ENCODE assay signal across 14 cellular contexts in genomic region chr17:21462259-21462658, GRCh38.
DNase-seq lines count a peak whose midpoint lies in the region; ATAC-seq and TF ChIP-seq lines count a peak whose summit lies in the region.
"Had no signal": no experiment of that assay in that cellular context is flagged by ENCODE, and none has a peak within 500 bp of the region (broad histone marks: within the 10 kb centered on the region; RNA-seq: fewer than 3 reads in every experiment).

No MANE protein-coding gene starts in this region.

- H3K4me3 ChIP-seq in endodermal cell (ENCODE audit: low read length) = no peak overlapping the region
- H3K4me3 ChIP-seq in HAP-1 = no peak overlapping the region
- no peak overlapping the region for H3K4me3 ChIP-seq in lower leg skin (ENCODE audit: low read depth, poor library complexity, severe bottlenecking)
- H3K4me3 ChIP-seq: BLaER1, GM12878 had no signal

- peaks cover 16% of the 10 kb centered on the region for H3K4me1 Mint-ChIP-seq in endodermal cell
- H3K4me1 Mint-ChIP-seq in stimulated activated effector memory CD8-positive, alpha-beta T cell treated with anti-CD3 and anti-CD28 coated beads, Interleukin-12 subunit alpha, Interleukin-12 subunit beta, amount 100 ng/mL, for 72 hours = peaks cover 36% of the 10 kb centered on the region
- H3K4me1 Mint-ChIP-seq in activated CD8-positive, alpha-beta memory T cell treated with anti-CD3 and anti-CD28 coated beads, Interleukin-2, amount 10 ng/mL, durations not matched to agents 7 days and 5 days = peaks cover 17% of the 10 kb centered on the region

- TF ChIP-seq CTCF in endodermal cell (conservative IDR thresholded peaks at IDR 0.05) (no peak), lower leg skin (IDR thresholded peaks at IDR 0.05) (no peak)

- H3K27ac ChIP-seq in endodermal cell (ENCODE audit: low read depth, low read length) = no peak overlapping the region
- H3K27ac ChIP-seq: 22Rv1, BLaER1 had no signal

- in situ Hi-C loops in HAP-1 (cut with MboI; ENCODE audit: low sequenced_read_pairs) = no loop called here

- 85 to 91% methylated on average over 8 of the region's 8 CpGs for WGBS in endodermal cell (ENCODE audit: insufficient coverage in 1 of 2, insufficient read length in 1 of 2), 2 experiments
- 90 to 93% methylated on average over 8 of the region's 8 CpGs for WGBS in lower leg skin, 2 donors

- no peak overlapping the region for H3K9ac ChIP-seq in endodermal cell (ENCODE audit: extremely low read depth, low read length, poor library complexity, severe bottlenecking)
- H3K9ac ChIP-seq: BLaER1 had no signal

- no peaks in the 10 kb centered on the region for H3K36me3 ChIP-seq in endodermal cell (ENCODE audit: control insufficient read depth, insufficient read depth, low read length)
- H3K36me3 ChIP-seq in HAP-1 (replicated peaks) = no peaks in the 10 kb centered on the region
- H3K36me3 ChIP-seq: BLaER1 had no signal

- H3K9me3 ChIP-seq in endodermal cell (ENCODE audit: control insufficient read depth, low read length) (no peaks in the 10 kb centered on the region), HAP-1 (no peaks in the 10 kb centered on the region)
- H3K9me3 ChIP-seq: BLaER1, Caco-2 had no signal

- no peaks in the 10 kb centered on the region for H3K4me1 ChIP-seq in endodermal cell (ENCODE audit: control insufficient read depth, insufficient read depth, low read length)
- no peaks in the 10 kb centered on the region for H3K4me1 ChIP-seq in HAP-1
- H3K4me1 ChIP-seq: Caco-2 had no signal

- no peak overlapping the region for H3K4me3 Mint-ChIP-seq in endodermal cell
- no peak overlapping the region for H3K4me3 Mint-ChIP-seq in stimulated activated effector memory CD8-positive, alpha-beta T cell treated with anti-CD3 and anti-CD28 coated beads, Interleukin-12 subunit alpha, Interleukin-12 subunit beta, amount 100 ng/mL, for 72 hours
- H3K4me3 Mint-ChIP-seq in activated CD8-positive, alpha-beta memory T cell treated with anti-CD3 and anti-CD28 coated beads, Interleukin-2, amount 10 ng/mL, durations not matched to agents 7 days and 5 days = no peak overlapping the region
- H3K4me3 Mint-ChIP-seq: CD8-positive, alpha-beta memory T cell had no signal

- peak; percentile 13 for DNase-seq in DMS 273 (lab: John Stamatoyannopoulos, UW; ENCODE audit: unreplicated experiment)
- DNase-seq in DMS 273 treated with DMSO at 0.1 percent for 48 hours (lab: John Stamatoyannopoulos, UW) = no peak
- DNase-seq in NCI-H345 (lab: John Stamatoyannopoulos, UW) = peak; percentile 27
- DNase-seq in endodermal cell = peak; percentile 32
- DNase-seq in stimulated activated effector memory CD8-positive, alpha-beta T cell treated with anti-CD3 and anti-CD28 coated beads, Interleukin-12 subunit alpha, Interleukin-12 subunit beta, amount 100 ng/mL, for 72 hours (ENCODE audit: low spot score in 2 of 2) = no peak
- DNase-seq in HAP-1 (ENCODE audit: low spot score in 2 of 2) = no peak
- no peak for DNase-seq in lower leg skin (ENCODE audit: low spot score in 2 of 2)
- no peak for DNase-seq in activated CD8-positive, alpha-beta memory T cell treated with anti-CD3 and anti-CD28 coated beads, Interleukin-2, amount 10 ng/mL, durations not matched to agents 7 days and 5 days
- DNase-seq: Caco-2; CD8-positive, alpha-beta memory T cell; IMR-90 had no signal

- CTCF ChIA-PET in activated CD8-positive, alpha-beta memory T cell treated with anti-CD3 and anti-CD28 coated beads, Interleukin-2, amount 10 ng/mL, durations not matched to agents 7 days and 5 days (lab: Charles Lee) = interaction anchor here (3.1 kb wide), 1 partner anchor 51 kb away, joined by 17 read pairs; no protein-coding TSS in a partner anchor

- no peaks in the 10 kb centered on the region for H3K36me3 Mint-ChIP-seq in endodermal cell (ENCODE audit: low read depth)
- peaks cover 5% of the 10 kb centered on the region for H3K36me3 Mint-ChIP-seq in stimulated activated effector memory CD8-positive, alpha-beta T cell treated with anti-CD3 and anti-CD28 coated beads, Interleukin-12 subunit alpha, Interleukin-12 subunit beta, amount 100 ng/mL, for 72 hours
- no peaks in the 10 kb centered on the region for H3K36me3 Mint-ChIP-seq in activated CD8-positive, alpha-beta memory T cell treated with anti-CD3 and anti-CD28 coated beads, Interleukin-2, amount 10 ng/mL, durations not matched to agents 7 days and 5 days
- H3K36me3 Mint-ChIP-seq: CD8-positive, alpha-beta memory T cell had no signal

- H3K27ac Mint-ChIP-seq in endodermal cell = no peak overlapping the region
- peak overlapping the region; percentile 71 for H3K27ac Mint-ChIP-seq in stimulated activated effector memory CD8-positive, alpha-beta T cell treated with anti-CD3 and anti-CD28 coated beads, Interleukin-12 subunit alpha, Interleukin-12 subunit beta, amount 100 ng/mL, for 72 hours
- no peak overlapping the region for H3K27ac Mint-ChIP-seq in activated CD8-positive, alpha-beta memory T cell treated with anti-CD3 and anti-CD28 coated beads, Interleukin-2, amount 10 ng/mL, durations not matched to agents 7 days and 5 days
- H3K27ac Mint-ChIP-seq: CD8-positive, alpha-beta memory T cell had no signal

- no peaks in the 10 kb centered on the region for H3K27me3 ChIP-seq in endodermal cell (ENCODE audit: control insufficient read depth, insufficient read depth, low read length, poor library complexity, severe bottlenecking)
- H3K27me3 ChIP-seq in HAP-1 (ENCODE audit: low read depth) = no peaks in the 10 kb centered on the region

- intact Hi-C loops in lower leg skin (cut with DNase I; ENCODE audit: low total_unique reads) = no loop called here

- TF ChIP-seq POLR2A in lower leg skin (IDR thresholded peaks at IDR 0.05) = no peak

- no peak for ATAC-seq in stimulated activated effector memory CD8-positive, alpha-beta T cell treated with anti-CD3 and anti-CD28 coated beads, Interleukin-12 subunit alpha, Interleukin-12 subunit beta, amount 100 ng/mL, for 72 hours
- no peak for ATAC-seq in activated CD8-positive, alpha-beta memory T cell treated with anti-CD3 and anti-CD28 coated beads, Interleukin-2, amount 10 ng/mL, durations not matched to agents 7 days and 5 days
- ATAC-seq: GM12878 had no signal

- no peaks in the 10 kb centered on the region for H3K9me3 Mint-ChIP-seq in endodermal cell
- no peaks in the 10 kb centered on the region for H3K9me3 Mint-ChIP-seq in stimulated activated effector memory CD8-positive, alpha-beta T cell treated with anti-CD3 and anti-CD28 coated beads, Interleukin-12 subunit alpha, Interleukin-12 subunit beta, amount 100 ng/mL, for 72 hours
- H3K9me3 Mint-ChIP-seq in activated CD8-positive, alpha-beta memory T cell treated with anti-CD3 and anti-CD28 coated beads, Interleukin-2, amount 10 ng/mL, durations not matched to agents 7 days and 5 days (ENCODE audit: low read depth) = no peaks in the 10 kb centered on the region
- H3K9me3 Mint-ChIP-seq: CD8-positive, alpha-beta memory T cell had no signal

- H3K27me3 Mint-ChIP-seq in endodermal cell (ENCODE audit: insufficient read depth) = peaks cover 59% of the 10 kb centered on the region
- H3K27me3 Mint-ChIP-seq in activated CD8-positive, alpha-beta memory T cell treated with anti-CD3 and anti-CD28 coated beads, Interleukin-2, amount 10 ng/mL, durations not matched to agents 7 days and 5 days = peaks cover 21% of the 10 kb centered on the region

Comparison
In these comparisons a context has a peak if more than half of its experiments do, and no peak if none do; other contexts are left out.
1. DNase-seq: peak in DMS 273 (single experiment), NCI-H345 (single experiment) and endodermal cell (single experiment); none in DMS 273 treated with DMSO at 0.1 percent for 48 hours (single experiment), stimulated activated effector memory CD8-positive, alpha-beta T cell treated with anti-CD3 and anti-CD28 coated beads, Interleukin-12 subunit alpha, Interleukin-12 subunit beta, amount 100 ng/mL, for 72 hours (0 of 2), HAP-1 (0 of 2), lower leg skin (0 of 2) and activated CD8-positive, alpha-beta memory T cell treated with anti-CD3 and anti-CD28 coated beads, Interleukin-2, amount 10 ng/mL, durations not matched to agents 7 days and 5 days (single experiment).